In the genomic region with DNA sequence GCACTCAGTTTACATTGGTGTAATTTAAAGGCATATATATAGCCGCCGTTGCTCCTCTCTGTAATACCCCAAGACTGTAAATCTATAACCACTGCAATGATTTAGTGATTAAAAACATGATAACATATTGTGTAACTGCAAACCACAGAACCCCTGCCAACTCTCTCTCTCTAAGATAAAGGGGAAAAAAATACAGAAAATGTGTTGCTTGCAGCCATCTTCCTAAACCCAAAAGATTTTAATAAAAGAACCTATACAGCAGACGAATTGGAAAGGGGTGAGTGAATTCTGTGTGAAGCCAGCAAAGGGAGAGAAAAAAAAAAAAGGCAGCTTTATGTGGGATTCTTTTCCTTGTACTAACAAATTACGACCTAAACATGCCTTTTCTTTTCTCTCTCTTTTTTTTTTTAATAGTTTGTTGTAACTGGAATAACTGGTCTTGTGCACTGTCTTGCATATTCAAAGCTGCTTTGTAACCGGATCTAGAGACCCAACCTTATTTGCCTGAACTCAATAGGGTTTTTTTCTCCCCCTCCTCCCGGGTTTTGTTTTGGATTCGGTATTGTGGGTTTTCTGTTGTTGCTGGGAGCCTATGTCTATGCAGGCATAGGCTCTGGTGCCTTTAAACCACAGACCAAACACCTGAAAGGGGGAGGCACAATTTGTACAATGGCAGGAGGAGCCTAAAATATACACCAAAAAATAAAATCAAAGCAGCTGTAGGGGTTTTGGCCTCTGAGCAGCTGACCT, we compare ENCODE assay signal across 2 cellular contexts.
TF ChIP-seq lines count a peak whose summit lies in the region.

No MANE protein-coding gene starts in this region.

TF ChIP-seq in IMR-90, 13 proteins besides CTCF, POLR2A, EP300 and RAD21:
- no peak for TF ChIP-seq MXI1 (IDR thresholded peaks at IDR 0.05; ENCODE audit: borderline replicate concordance, low read depth, low read length)
- TF ChIP-seq NFE2L2 (IDR thresholded peaks at IDR 0.05; ENCODE audit: low read depth, low read length), result no peak
- TF ChIP-seq SMC3 (IDR thresholded peaks at IDR 0.05; ENCODE audit: low read depth, low read length), result no peak
- TF ChIP-seq, protein P1, sequence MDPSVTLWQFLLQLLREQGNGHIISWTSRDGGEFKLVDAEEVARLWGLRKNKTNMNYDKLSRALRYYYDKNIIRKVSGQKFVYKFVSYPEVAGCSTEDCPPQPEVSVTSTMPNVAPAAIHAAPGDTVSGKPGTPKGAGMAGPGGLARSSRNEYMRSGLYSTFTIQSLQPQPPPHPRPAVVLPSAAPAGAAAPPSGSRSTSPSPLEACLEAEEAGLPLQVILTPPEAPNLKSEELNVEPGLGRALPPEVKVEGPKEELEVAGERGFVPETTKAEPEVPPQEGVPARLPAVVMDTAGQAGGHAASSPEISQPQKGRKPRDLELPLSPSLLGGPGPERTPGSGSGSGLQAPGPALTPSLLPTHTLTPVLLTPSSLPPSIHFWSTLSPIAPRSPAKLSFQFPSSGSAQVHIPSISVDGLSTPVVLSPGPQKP (IDR thresholded peaks at IDR 0.05; ENCODE audit: borderline replicate concordance, low read depth, low read length), result no peak
- TF ChIP-seq RCOR1 (IDR thresholded peaks at IDR 0.05; ENCODE audit: insufficient replicate concordance, low read length), result no peak
- peak; percentile 79 for TF ChIP-seq CEBPB (IDR thresholded peaks at IDR 0.05; ENCODE audit: low read depth, low read length)
- TF ChIP-seq RFX5 (IDR thresholded peaks at IDR 0.05; ENCODE audit: low read depth, low read length), result no peak

TF ChIP-seq in HepG2, 621 proteins besides CTCF, POLR2A, EP300 and RAD21:
- TF ChIP-seq ELF4 (CRISPR knock-in tag; IDR thresholded peaks at IDR 0.05; ENCODE audit: borderline replicate concordance), result peak; percentile 6; the same call in 1 of the 2 replicates
- no peak for TF ChIP-seq SETDB1 (CRISPR knock-in tag; IDR thresholded peaks at IDR 0.05; ENCODE audit: borderline replicate concordance)
- TF ChIP-seq BCL6 (CRISPR knock-in tag; IDR thresholded peaks at IDR 0.05), result peak; percentile 23; the same call in 1 of the 2 replicates
- no peak for TF ChIP-seq ZNF678 (CRISPR knock-in tag; IDR thresholded peaks at IDR 0.05)
- peak; percentile 4; the same call in 1 of the 2 replicates for TF ChIP-seq SAP130 (CRISPR knock-in tag; IDR thresholded peaks at IDR 0.05; ENCODE audit: low read depth)
- no peak for TF ChIP-seq ZNF780A (CRISPR knock-in tag; IDR thresholded peaks at IDR 0.05)
- no peak for TF ChIP-seq U2AF2 (IDR thresholded peaks at IDR 0.05; ENCODE audit: low read depth, low read length)
- no peak for TF ChIP-seq NFIB (CRISPR knock-in tag; IDR thresholded peaks at IDR 0.05; ENCODE audit: borderline replicate concordance)
- no peak for TF ChIP-seq ZFAT (CRISPR knock-in tag; conservative IDR thresholded peaks at IDR 0.05)
- TF ChIP-seq ZSCAN29 (CRISPR knock-in tag; conservative IDR thresholded peaks at IDR 0.05), result peak; percentile 99
- 0 out of 2 replicates have a peak, but pooled peaks have one; percentile 35 for TF ChIP-seq RARG (CRISPR knock-in tag; IDR thresholded peaks at IDR 0.05; ENCODE audit: low read depth)
- 0 out of 2 replicates have a peak, but pooled peaks have one; percentile 9 for TF ChIP-seq CEBPG (CRISPR knock-in tag; IDR thresholded peaks at IDR 0.05)
- peak; percentile 18 for TF ChIP-seq YY1 (IDR thresholded peaks at IDR 0.05; ENCODE audit: insufficient read depth, insufficient replicate concordance, low read depth, low read length)
- peak; percentile 37; the same call in 1 of the 2 replicates for TF ChIP-seq SOX5 (CRISPR knock-in tag; IDR thresholded peaks at IDR 0.05; ENCODE audit: borderline replicate concordance)
- TF ChIP-seq, protein P2, sequence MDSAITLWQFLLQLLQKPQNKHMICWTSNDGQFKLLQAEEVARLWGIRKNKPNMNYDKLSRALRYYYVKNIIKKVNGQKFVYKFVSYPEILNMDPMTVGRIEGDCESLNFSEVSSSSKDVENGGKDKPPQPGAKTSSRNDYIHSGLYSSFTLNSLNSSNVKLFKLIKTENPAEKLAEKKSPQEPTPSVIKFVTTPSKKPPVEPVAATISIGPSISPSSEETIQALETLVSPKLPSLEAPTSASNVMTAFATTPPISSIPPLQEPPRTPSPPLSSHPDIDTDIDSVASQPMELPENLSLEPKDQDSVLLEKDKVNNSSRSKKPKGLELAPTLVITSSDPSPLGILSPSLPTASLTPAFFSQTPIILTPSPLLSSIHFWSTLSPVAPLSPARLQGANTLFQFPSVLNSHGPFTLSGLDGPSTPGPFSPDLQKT (CRISPR knock-in tag; IDR thresholded peaks at IDR 0.05; ENCODE audit: borderline replicate concordance), result no peak
- TF ChIP-seq CEBPB (IDR thresholded peaks at IDR 0.05; ENCODE audit: borderline replicate concordance, low read depth, low read length), result peak; percentile 20; the same call in 1 of the 2 replicates
- TF ChIP-seq BRD4 (CRISPR knock-in tag; IDR thresholded peaks at IDR 0.05), result no peak
- no peak for TF ChIP-seq CREB1 (IDR thresholded peaks at IDR 0.05)
- 0 out of 2 replicates have a peak, but pooled peaks have one; percentile 7 for TF ChIP-seq CREB1 (CRISPR knock-in tag; IDR thresholded peaks at IDR 0.05)
- TF ChIP-seq HHEX (CRISPR knock-in tag; IDR thresholded peaks at IDR 0.05), result no peak
- no peak for TF ChIP-seq GATA4 (IDR thresholded peaks at IDR 0.05; ENCODE audit: borderline replicate concordance, low read depth)
- TF ChIP-seq FOXP1 (IDR thresholded peaks at IDR 0.05), result no peak
- 0 out of 2 replicates have a peak, but pooled peaks have one; percentile 14 for TF ChIP-seq FOXP1 (CRISPR knock-in tag; IDR thresholded peaks at IDR 0.05)
- TF ChIP-seq NFE2L2 (IDR thresholded peaks at IDR 0.05; ENCODE audit: low read length), result no peak
- TF ChIP-seq, protein P3, sequence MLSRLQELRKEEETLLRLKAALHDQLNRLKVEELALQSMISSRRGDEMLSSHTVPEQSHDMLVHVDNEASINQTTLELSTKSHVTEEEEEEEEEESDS (CRISPR knock-in tag; IDR thresholded peaks at IDR 0.05; ENCODE audit: borderline replicate concordance), result no peak
- TF ChIP-seq LCORL (IDR thresholded peaks at IDR 0.05), result 0 out of 2 replicates have a peak, but pooled peaks have one; percentile 8
- TF ChIP-seq LCORL (CRISPR knock-in tag; IDR thresholded peaks at IDR 0.05), result no peak
- 0 out of 4 replicates have a peak, but pooled peaks of 1 of the 2 experiments have one; percentile 10 for TF ChIP-seq NR2F1 (CRISPR knock-in tag; IDR thresholded peaks at IDR 0.05)
- no peak for TF ChIP-seq EED (CRISPR knock-in tag; IDR thresholded peaks at IDR 0.05)
- TF ChIP-seq, protein P4, sequence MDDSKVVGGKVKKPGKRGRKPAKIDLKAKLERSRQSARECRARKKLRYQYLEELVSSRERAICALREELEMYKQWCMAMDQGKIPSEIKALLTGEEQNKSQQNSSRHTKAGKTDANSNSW (CRISPR knock-in tag; IDR thresholded peaks at IDR 0.05; ENCODE audit: borderline replicate concordance), result no peak
- TF ChIP-seq RBFOX2 (IDR thresholded peaks at IDR 0.05; ENCODE audit: low read depth, low read length), result peak; percentile 24; the same call in 1 of the 2 replicates
- no peak for TF ChIP-seq POLR2AphosphoS2 (IDR thresholded peaks at IDR 0.05; ENCODE audit: low read depth, low read length)
- TF ChIP-seq, protein P5, sequence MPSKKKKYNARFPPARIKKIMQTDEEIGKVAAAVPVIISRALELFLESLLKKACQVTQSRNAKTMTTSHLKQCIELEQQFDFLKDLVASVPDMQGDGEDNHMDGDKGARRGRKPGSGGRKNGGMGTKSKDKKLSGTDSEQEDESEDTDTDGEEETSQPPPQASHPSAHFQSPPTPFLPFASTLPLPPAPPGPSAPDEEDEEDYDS (CRISPR knock-in tag; IDR thresholded peaks at IDR 0.05), result peak; percentile 46; the same call in 1 of the 2 replicates
- no peak for TF ChIP-seq SOX13 (IDR thresholded peaks at IDR 0.05)
- peak in 1 of 2 experiments; percentile 62; a peak in 2 of 4 replicates for TF ChIP-seq SOX13 (CRISPR knock-in tag; conservative IDR thresholded peaks at IDR 0.05 in 1 of 2, IDR thresholded peaks at IDR 0.05 in 1 of 2)
- TF ChIP-seq, protein P6, sequence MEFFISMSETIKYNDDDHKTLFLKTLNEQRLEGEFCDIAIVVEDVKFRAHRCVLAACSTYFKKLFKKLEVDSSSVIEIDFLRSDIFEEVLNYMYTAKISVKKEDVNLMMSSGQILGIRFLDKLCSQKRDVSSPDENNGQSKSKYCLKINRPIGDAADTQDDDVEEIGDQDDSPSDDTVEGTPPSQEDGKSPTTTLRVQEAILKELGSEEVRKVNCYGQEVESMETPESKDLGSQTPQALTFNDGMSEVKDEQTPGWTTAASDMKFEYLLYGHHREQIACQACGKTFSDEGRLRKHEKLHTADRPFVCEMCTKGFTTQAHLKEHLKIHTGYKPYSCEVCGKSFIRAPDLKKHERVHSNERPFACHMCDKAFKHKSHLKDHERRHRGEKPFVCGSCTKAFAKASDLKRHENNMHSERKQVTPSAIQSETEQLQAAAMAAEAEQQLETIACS (CRISPR knock-in tag; IDR thresholded peaks at IDR 0.05), result no peak
- no peak for TF ChIP-seq SRSF9 (IDR thresholded peaks at IDR 0.05; ENCODE audit: borderline replicate concordance, insufficient read depth, low read depth, low read length, poor library complexity, severe bottlenecking)
- TF ChIP-seq, protein P7, sequence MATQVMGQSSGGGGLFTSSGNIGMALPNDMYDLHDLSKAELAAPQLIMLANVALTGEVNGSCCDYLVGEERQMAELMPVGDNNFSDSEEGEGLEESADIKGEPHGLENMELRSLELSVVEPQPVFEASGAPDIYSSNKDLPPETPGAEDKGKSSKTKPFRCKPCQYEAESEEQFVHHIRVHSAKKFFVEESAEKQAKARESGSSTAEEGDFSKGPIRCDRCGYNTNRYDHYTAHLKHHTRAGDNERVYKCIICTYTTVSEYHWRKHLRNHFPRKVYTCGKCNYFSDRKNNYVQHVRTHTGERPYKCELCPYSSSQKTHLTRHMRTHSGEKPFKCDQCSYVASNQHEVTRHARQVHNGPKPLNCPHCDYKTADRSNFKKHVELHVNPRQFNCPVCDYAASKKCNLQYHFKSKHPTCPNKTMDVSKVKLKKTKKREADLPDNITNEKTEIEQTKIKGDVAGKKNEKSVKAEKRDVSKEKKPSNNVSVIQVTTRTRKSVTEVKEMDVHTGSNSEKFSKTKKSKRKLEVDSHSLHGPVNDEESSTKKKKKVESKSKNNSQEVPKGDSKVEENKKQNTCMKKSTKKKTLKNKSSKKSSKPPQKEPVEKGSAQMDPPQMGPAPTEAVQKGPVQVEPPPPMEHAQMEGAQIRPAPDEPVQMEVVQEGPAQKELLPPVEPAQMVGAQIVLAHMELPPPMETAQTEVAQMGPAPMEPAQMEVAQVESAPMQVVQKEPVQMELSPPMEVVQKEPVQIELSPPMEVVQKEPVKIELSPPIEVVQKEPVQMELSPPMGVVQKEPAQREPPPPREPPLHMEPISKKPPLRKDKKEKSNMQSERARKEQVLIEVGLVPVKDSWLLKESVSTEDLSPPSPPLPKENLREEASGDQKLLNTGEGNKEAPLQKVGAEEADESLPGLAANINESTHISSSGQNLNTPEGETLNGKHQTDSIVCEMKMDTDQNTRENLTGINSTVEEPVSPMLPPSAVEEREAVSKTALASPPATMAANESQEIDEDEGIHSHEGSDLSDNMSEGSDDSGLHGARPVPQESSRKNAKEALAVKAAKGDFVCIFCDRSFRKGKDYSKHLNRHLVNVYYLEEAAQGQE (IDR thresholded peaks at IDR 0.05; ENCODE audit: borderline replicate concordance in 1 of 2, low read depth in 1 of 2, low read length in 2 of 2), result 0 out of 4 replicates have a peak, but pooled peaks of 1 of the 2 experiments have one; percentile 8
- TF ChIP-seq NFIC (IDR thresholded peaks at IDR 0.05; ENCODE audit: low read length), result no peak
- TF ChIP-seq SMAD3 (CRISPR knock-in tag; IDR thresholded peaks at IDR 0.05), result 0 out of 2 replicates have a peak, but pooled peaks have one; percentile 21
- TF ChIP-seq, protein P8, sequence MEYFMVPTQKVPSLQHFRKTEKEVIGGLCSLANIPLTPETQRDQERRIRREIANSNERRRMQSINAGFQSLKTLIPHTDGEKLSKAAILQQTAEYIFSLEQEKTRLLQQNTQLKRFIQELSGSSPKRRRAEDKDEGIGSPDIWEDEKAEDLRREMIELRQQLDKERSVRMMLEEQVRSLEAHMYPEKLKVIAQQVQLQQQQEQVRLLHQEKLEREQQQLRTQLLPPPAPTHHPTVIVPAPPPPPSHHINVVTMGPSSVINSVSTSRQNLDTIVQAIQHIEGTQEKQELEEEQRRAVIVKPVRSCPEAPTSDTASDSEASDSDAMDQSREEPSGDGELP (IDR thresholded peaks at IDR 0.05; ENCODE audit: borderline replicate concordance, low read depth), result peak; percentile 25; the same call in 1 of the 2 replicates
- TF ChIP-seq AGO2 (optimal IDR thresholded peaks at IDR 0.05; ENCODE audit: low read depth, low read length), result no peak
- peak; percentile 15; the same call in 1 of the 2 replicates for TF ChIP-seq GATAD2A (CRISPR knock-in tag; IDR thresholded peaks at IDR 0.05)
- no peak for TF ChIP-seq MLLT10 (CRISPR knock-in tag; IDR thresholded peaks at IDR 0.05)
- TF ChIP-seq, protein P9, sequence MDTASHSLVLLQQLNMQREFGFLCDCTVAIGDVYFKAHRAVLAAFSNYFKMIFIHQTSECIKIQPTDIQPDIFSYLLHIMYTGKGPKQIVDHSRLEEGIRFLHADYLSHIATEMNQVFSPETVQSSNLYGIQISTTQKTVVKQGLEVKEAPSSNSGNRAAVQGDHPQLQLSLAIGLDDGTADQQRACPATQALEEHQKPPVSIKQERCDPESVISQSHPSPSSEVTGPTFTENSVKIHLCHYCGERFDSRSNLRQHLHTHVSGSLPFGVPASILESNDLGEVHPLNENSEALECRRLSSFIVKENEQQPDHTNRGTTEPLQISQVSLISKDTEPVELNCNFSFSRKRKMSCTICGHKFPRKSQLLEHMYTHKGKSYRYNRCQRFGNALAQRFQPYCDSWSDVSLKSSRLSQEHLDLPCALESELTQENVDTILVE (CRISPR knock-in tag; IDR thresholded peaks at IDR 0.05), result peak; percentile 29; the same call in 1 of the 2 replicates
- TF ChIP-seq POGZ (CRISPR knock-in tag; IDR thresholded peaks at IDR 0.05), result no peak
- TF ChIP-seq, protein P10, sequence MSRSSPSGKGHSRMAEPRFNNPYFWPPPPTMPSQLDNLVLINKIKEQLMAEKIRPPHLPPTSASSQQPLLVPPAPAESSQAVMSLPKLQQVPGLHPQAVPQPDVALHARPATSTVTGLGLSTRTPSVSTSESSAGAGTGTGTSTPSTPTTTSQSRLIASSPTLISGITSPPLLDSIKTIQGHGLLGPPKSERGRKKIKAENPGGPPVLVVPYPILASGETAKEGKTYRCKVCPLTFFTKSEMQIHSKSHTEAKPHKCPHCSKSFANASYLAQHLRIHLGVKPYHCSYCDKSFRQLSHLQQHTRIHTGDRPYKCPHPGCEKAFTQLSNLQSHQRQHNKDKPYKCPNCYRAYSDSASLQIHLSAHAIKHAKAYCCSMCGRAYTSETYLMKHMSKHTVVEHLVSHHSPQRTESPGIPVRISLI (CRISPR knock-in tag; IDR thresholded peaks at IDR 0.05; ENCODE audit: borderline replicate concordance), result peak; percentile 74; the same call in 1 of the 2 replicates
- TF ChIP-seq, protein P11, sequence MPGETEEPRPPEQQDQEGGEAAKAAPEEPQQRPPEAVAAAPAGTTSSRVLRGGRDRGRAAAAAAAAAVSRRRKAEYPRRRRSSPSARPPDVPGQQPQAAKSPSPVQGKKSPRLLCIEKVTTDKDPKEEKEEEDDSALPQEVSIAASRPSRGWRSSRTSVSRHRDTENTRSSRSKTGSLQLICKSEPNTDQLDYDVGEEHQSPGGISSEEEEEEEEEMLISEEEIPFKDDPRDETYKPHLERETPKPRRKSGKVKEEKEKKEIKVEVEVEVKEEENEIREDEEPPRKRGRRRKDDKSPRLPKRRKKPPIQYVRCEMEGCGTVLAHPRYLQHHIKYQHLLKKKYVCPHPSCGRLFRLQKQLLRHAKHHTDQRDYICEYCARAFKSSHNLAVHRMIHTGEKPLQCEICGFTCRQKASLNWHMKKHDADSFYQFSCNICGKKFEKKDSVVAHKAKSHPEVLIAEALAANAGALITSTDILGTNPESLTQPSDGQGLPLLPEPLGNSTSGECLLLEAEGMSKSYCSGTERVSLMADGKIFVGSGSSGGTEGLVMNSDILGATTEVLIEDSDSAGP (CRISPR knock-in tag; IDR thresholded peaks at IDR 0.05; ENCODE audit: borderline replicate concordance), result 0 out of 2 replicates have a peak, but pooled peaks have one; percentile 39
